In genomic region chr4:15544196-15544730, GRCh38 we compare ENCODE assay signal across 24 cellular contexts.
"Had no signal": no experiment of that assay in that cellular context is flagged by ENCODE, and none has a peak within 500 bp of the region (broad histone marks: within the 10 kb centered on the region; RNA-seq: fewer than 3 reads in every experiment).

No MANE protein-coding gene starts in this region.

- H3K27me3 ChIP-seq: body of pancreas, cardiac muscle cell, hepatocyte, ovary, right atrium auricular region, spleen, upper lobe of left lung had no signal

- H3K27ac Mint-ChIP-seq: activated B cell treated with CpG ODN at 0.5 μM for 24 hours; activated CD4-positive, alpha-beta T cell treated with anti-CD3 and anti-CD28 coated beads for 36 hours; activated naive CD4-positive, alpha-beta T cell treated with anti-CD3 and anti-CD28 coated beads, Interleukin-2, amount 10 ng/mL, durations not matched to agents 7 days and 5 days; activated naive CD8-positive, alpha-beta T cell treated with anti-CD3 and anti-CD28 coated beads, Interleukin-2, amount 50 U/mL, for 24 hours had no signal

- H3K79me2 ChIP-seq: hepatocyte had no signal

- H3K27ac ChIP-seq: body of pancreas, cardiac muscle cell, hepatocyte, lower lobe of right lung, ovary, psoas muscle, right atrium auricular region, spleen, upper lobe of left lung had no signal

- H3K4me3 ChIP-seq: body of pancreas, cardiac muscle cell, hepatocyte, lower lobe of right lung, ovary, psoas muscle, right atrium auricular region, spleen, upper lobe of left lung had no signal

- H3K9me3 ChIP-seq: lower lobe of right lung, ovary, psoas muscle, right atrium auricular region, spleen, upper lobe of left lung had no signal

- H2AFZ ChIP-seq: hepatocyte had no signal

- H3K9me3 Mint-ChIP-seq: activated B cell treated with CpG ODN at 0.5 μM for 24 hours; activated naive CD4-positive, alpha-beta T cell treated with anti-CD3 and anti-CD28 coated beads, Interleukin-2, amount 10 ng/mL, durations not matched to agents 7 days and 5 days; activated naive CD8-positive, alpha-beta T cell treated with anti-CD3 and anti-CD28 coated beads, Interleukin-2, amount 50 U/mL, for 24 hours; activated T-cell treated with anti-CD3 and anti-CD28 coated beads, Interleukin-2, amount 50 U/mL, for 4 hours; naive thymus-derived CD4-positive, alpha-beta T cell had no signal

- H3K4me3 Mint-ChIP-seq: activated B cell treated with CpG ODN at 0.5 μM for 24 hours; activated CD4-positive, alpha-beta T cell treated with anti-CD3 and anti-CD28 coated beads for 36 hours; activated naive CD4-positive, alpha-beta T cell treated with anti-CD3 and anti-CD28 coated beads, Interleukin-2, amount 10 ng/mL, durations not matched to agents 7 days and 5 days; activated naive CD8-positive, alpha-beta T cell treated with anti-CD3 and anti-CD28 coated beads, Interleukin-2, amount 50 U/mL, for 24 hours; activated T-cell treated with anti-CD3 and anti-CD28 coated beads, Interleukin-2, amount 50 U/mL, for 4 hours; naive thymus-derived CD4-positive, alpha-beta T cell had no signal

- H3K4me1 ChIP-seq: psoas muscle had no signal

- ATAC-seq: activated CD4-positive, alpha-beta T cell treated with anti-CD3 and anti-CD28 coated beads for 36 hours; activated naive CD8-positive, alpha-beta T cell treated with anti-CD3 and anti-CD28 coated beads, Interleukin-2, amount 50 U/mL, for 24 hours; activated T-cell treated with anti-CD3 and anti-CD28 coated beads, Interleukin-2, amount 50 U/mL, for 4 hours; body of pancreas; left lobe of liver; lower lobe of right lung; naive thymus-derived CD4-positive, alpha-beta T cell; psoas muscle; stimulated activated naive CD8-positive, alpha-beta T cell treated with anti-CD3 and anti-CD28 coated beads, Interleukin-15, Interleukin-2, amounts not matched to agents 100 U/mL and 50 U/mL, for 24 hours had no signal

- DNase-seq: activated B cell treated with CpG ODN at 0.5 μM for 24 hours; activated CD4-positive, alpha-beta T cell treated with anti-CD3 and anti-CD28 coated beads for 36 hours; activated CD4-positive, alpha-beta T cell treated with anti-CD3 and anti-CD28 coated beads, Interleukin-2, amount 50 U/mL, for 48 hours; activated CD8-positive, alpha-beta memory T cell treated with anti-CD3 and anti-CD28 coated beads, Interleukin-2, amount 50 U/mL, for 48 hours; activated naive CD4-positive, alpha-beta T cell treated with anti-CD3 and anti-CD28 coated beads, Interleukin-2, amount 10 ng/mL, durations not matched to agents 7 days and 5 days; activated naive CD8-positive, alpha-beta T cell treated with anti-CD3 and anti-CD28 coated beads, Interleukin-2, amount 50 U/mL, for 24 hours; activated T-cell treated with anti-CD3 and anti-CD28 coated beads, Interleukin-2, amount 50 U/mL, for 4 hours; anterior cingulate cortex; body of pancreas; cortex of kidney; foreskin fibroblast; lower lobe of right lung; naive thymus-derived CD4-positive, alpha-beta T cell; ovary; psoas muscle; spleen; stimulated activated CD4-positive, alpha-beta T cell treated with anti-CD3 and anti-CD28 coated beads, Interleukin-4, amount 100 ng/mL, for 4 hours; stimulated activated naive CD8-positive, alpha-beta T cell treated with anti-CD3 and anti-CD28 coated beads, Interleukin-15, Interleukin-2, amounts not matched to agents 100 U/mL and 50 U/mL, for 24 hours; T1000 had no signal

- H3K27me3 Mint-ChIP-seq: activated B cell treated with CpG ODN at 0.5 μM for 24 hours; activated CD4-positive, alpha-beta T cell treated with anti-CD3 and anti-CD28 coated beads for 36 hours; activated naive CD4-positive, alpha-beta T cell treated with anti-CD3 and anti-CD28 coated beads, Interleukin-2, amount 10 ng/mL, durations not matched to agents 7 days and 5 days; activated naive CD8-positive, alpha-beta T cell treated with anti-CD3 and anti-CD28 coated beads, Interleukin-2, amount 50 U/mL, for 24 hours; naive thymus-derived CD4-positive, alpha-beta T cell had no signal

- H3K4me2 ChIP-seq: hepatocyte had no signal

- H3K36me3 ChIP-seq: ovary had no signal
